24 cellular contexts compared by ENCODE assay signal in the genomic region with DNA sequence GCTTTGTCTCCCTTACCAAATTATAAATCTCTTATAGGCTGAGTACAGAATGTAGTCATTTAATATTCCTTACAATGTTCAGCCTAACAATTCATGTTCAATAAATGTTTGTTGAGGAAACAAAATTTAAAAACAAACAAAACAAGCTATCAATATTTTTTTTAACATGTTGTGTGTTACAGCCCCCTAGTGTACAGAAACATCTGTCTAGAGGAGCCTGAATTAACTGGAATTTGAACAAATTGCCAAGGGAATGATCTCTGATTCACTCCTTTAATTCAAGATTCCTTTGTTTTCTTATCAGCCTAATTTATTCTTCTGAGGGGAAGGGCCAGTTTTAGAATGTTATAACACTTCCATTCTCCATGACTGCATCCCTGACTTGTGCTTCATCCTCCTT.
DNase-seq lines count a peak whose midpoint lies in the region; ATAC-seq and TF ChIP-seq lines count a peak whose summit lies in the region.
"Had no signal": no experiment of that assay in that cellular context is flagged by ENCODE, and none has a peak within 500 bp of the region (broad histone marks: within the 10 kb centered on the region; RNA-seq: fewer than 3 reads in every experiment).

No MANE protein-coding gene starts in this region.

- H3K27ac Mint-ChIP-seq in activated CD8-positive, alpha-beta T cell treated with anti-CD3 and anti-CD28 coated beads for 36 hours: no peak overlapping the region
- no peak overlapping the region for H3K27ac Mint-ChIP-seq in activated CD8-positive, alpha-beta T cell treated with anti-CD3 and anti-CD28 coated beads, Interleukin-2, amount 10 ng/mL, durations not matched to agents 7 days and 5 days
- H3K27ac Mint-ChIP-seq in progenitor cell of endocrine pancreas: no peak overlapping the region
- H3K27ac Mint-ChIP-seq: activated CD4-positive, alpha-beta T cell treated with anti-CD3 and anti-CD28 coated beads, Interleukin-2, amount 10 ng/mL, durations not matched to agents 24 days and 14 days; naive thymus-derived CD4-positive, alpha-beta T cell; stimulated activated naive B cell treated with anti-CD40 and anti-IgM and Interleukin-4, amounts not matched to agents 10 μg/mL and 1 μg/mL and 100 μg/mL, for 72 hours had no signal

- no peaks in the 10 kb centered on the region for H3K4me1 Mint-ChIP-seq in activated CD8-positive, alpha-beta T cell treated with anti-CD3 and anti-CD28 coated beads for 36 hours (ENCODE audit: low read depth)
- H3K4me1 Mint-ChIP-seq in activated CD8-positive, alpha-beta T cell treated with anti-CD3 and anti-CD28 coated beads, Interleukin-2, amount 10 ng/mL, durations not matched to agents 7 days and 5 days (ENCODE audit: low read depth): no peaks in the 10 kb centered on the region
- no peaks in the 10 kb centered on the region for H3K4me1 Mint-ChIP-seq in progenitor cell of endocrine pancreas (ENCODE audit: low read depth)
- H3K4me1 Mint-ChIP-seq: activated CD4-positive, alpha-beta T cell treated with anti-CD3 and anti-CD28 coated beads, Interleukin-2, amount 10 ng/mL, durations not matched to agents 24 days and 14 days had no signal

- H3K27me3 Mint-ChIP-seq in activated CD8-positive, alpha-beta T cell treated with anti-CD3 and anti-CD28 coated beads for 36 hours: no peaks in the 10 kb centered on the region
- no peaks in the 10 kb centered on the region for H3K27me3 Mint-ChIP-seq in activated CD8-positive, alpha-beta T cell treated with anti-CD3 and anti-CD28 coated beads, Interleukin-2, amount 10 ng/mL, durations not matched to agents 7 days and 5 days (ENCODE audit: low read depth)
- no peaks in the 10 kb centered on the region for H3K27me3 Mint-ChIP-seq in progenitor cell of endocrine pancreas
- H3K27me3 Mint-ChIP-seq: activated CD4-positive, alpha-beta T cell treated with anti-CD3 and anti-CD28 coated beads, Interleukin-2, amount 10 ng/mL, durations not matched to agents 24 days and 14 days had no signal

- H3K4me3 ChIP-seq in epithelial cell of proximal tubule (ENCODE audit: low read depth, low read length): no peak overlapping the region
- H3K4me3 ChIP-seq: BLaER1, testis had no signal

- no peaks in the 10 kb centered on the region for H3K36me3 Mint-ChIP-seq in activated CD8-positive, alpha-beta T cell treated with anti-CD3 and anti-CD28 coated beads for 36 hours (ENCODE audit: low read depth)
- no peaks in the 10 kb centered on the region for H3K36me3 Mint-ChIP-seq in activated CD8-positive, alpha-beta T cell treated with anti-CD3 and anti-CD28 coated beads, Interleukin-2, amount 10 ng/mL, durations not matched to agents 7 days and 5 days (ENCODE audit: low read depth)
- no peaks in the 10 kb centered on the region for H3K36me3 Mint-ChIP-seq in progenitor cell of endocrine pancreas (ENCODE audit: insufficient read depth)
- H3K36me3 Mint-ChIP-seq: naive thymus-derived CD4-positive, alpha-beta T cell; stimulated activated naive B cell treated with anti-CD40 and anti-IgM and Interleukin-4, amounts not matched to agents 10 μg/mL and 1 μg/mL and 100 μg/mL, for 72 hours had no signal

- no peaks in the 10 kb centered on the region for H3K9me3 Mint-ChIP-seq in activated CD8-positive, alpha-beta T cell treated with anti-CD3 and anti-CD28 coated beads for 36 hours
- no peaks in the 10 kb centered on the region for H3K9me3 Mint-ChIP-seq in activated CD8-positive, alpha-beta T cell treated with anti-CD3 and anti-CD28 coated beads, Interleukin-2, amount 10 ng/mL, durations not matched to agents 7 days and 5 days (ENCODE audit: insufficient read depth)
- peaks cover 3% of the 10 kb centered on the region for H3K9me3 Mint-ChIP-seq in progenitor cell of endocrine pancreas (ENCODE audit: low read depth)
- H3K9me3 Mint-ChIP-seq: activated CD4-positive, alpha-beta T cell treated with anti-CD3 and anti-CD28 coated beads, Interleukin-2, amount 10 ng/mL, durations not matched to agents 24 days and 14 days; stimulated activated naive B cell treated with anti-CD40 and anti-IgM and Interleukin-4, amounts not matched to agents 10 μg/mL and 1 μg/mL and 100 μg/mL, for 72 hours had no signal

- peak; percentile 40 for TF ChIP-seq CTCF in activated CD8-positive, alpha-beta T cell treated with anti-CD3 and anti-CD28 coated beads for 36 hours (IDR thresholded peaks at IDR 0.05)
- TF ChIP-seq CTCF in epithelial cell of proximal tubule (conservative IDR thresholded peaks at IDR 0.05; ENCODE audit: low read depth, low read length): peak; percentile 21
- peak; percentile 6 for TF ChIP-seq CTCF in progenitor cell of endocrine pancreas (IDR thresholded peaks at IDR 0.05; ENCODE audit: unreplicated experiment)
- TF ChIP-seq CTCF in GM10266 (IDR thresholded peaks at IDR 0.05; ENCODE audit: control insufficient read depth, insufficient read depth, low read depth, missing control alignments): no peak

- CTCF ChIA-PET in activated CD8-positive, alpha-beta T cell treated with anti-CD3 and anti-CD28 coated beads for 36 hours (lab: Charles Lee): interaction anchor here (0.6 to 1.6 kb wide), 5 partner anchors 38 to 95 kb away, joined by 3 to 5 read pairs (median 3); no protein-coding TSS in a partner anchor
- CTCF ChIA-PET in activated CD8-positive, alpha-beta T cell treated with anti-CD3 and anti-CD28 coated beads, Interleukin-2, amount 10 ng/mL, durations not matched to agents 7 days and 5 days (lab: Charles Lee): interaction anchor here (1.0 to 3.2 kb wide), 8 partner anchors 9 to 287 kb away, joined by 3 to 26 read pairs (median 4); no protein-coding TSS in a partner anchor

- DNase-seq in activated CD8-positive, alpha-beta T cell treated with anti-CD3 and anti-CD28 coated beads for 36 hours: no peak
- no peak for DNase-seq in activated CD8-positive, alpha-beta T cell treated with anti-CD3 and anti-CD28 coated beads, Interleukin-2, amount 10 ng/mL, durations not matched to agents 7 days and 5 days
- DNase-seq in SK-MEL-5 (ENCODE audit: low read depth, low spot score) (peak; percentile 47), epithelial cell of proximal tubule (ENCODE audit: low read depth) (no peak), progenitor cell of endocrine pancreas (ENCODE audit: low spot score, unreplicated experiment) (no peak), GM10266 (ENCODE audit: extremely low spot score) (no peak), NCI-H1048 (lab: John Stamatoyannopoulos, UW) (no peak)
- DNase-seq: activated CD4-positive, alpha-beta T cell treated with anti-CD3 and anti-CD28 coated beads, Interleukin-2, amount 10 ng/mL, durations not matched to agents 24 days and 14 days; activated gamma-delta T cell treated with Interleukin-2 at 50 U/mL for 16 hours; erythroblast; GDM1; GOT3; mesenchymal stem cell; NCI-H1105; NCI-H2081 treated with DMSO at 0.1 percent for 48 hours; NCI-H510A; SHP77; stimulated activated CD4-positive, alpha-beta T cell treated with anti-CD3 and anti-CD28 coated beads, Interleukin-1b, Interleukin-23, amount 100 ng/mL, for 48 hours; stimulated activated naive B cell treated with anti-CD40 and anti-IgM and Interleukin-4, amounts not matched to agents 10 μg/mL and 1 μg/mL and 100 μg/mL, for 72 hours; T-helper 1 cell; testis had no signal

- no peak for ATAC-seq in activated CD8-positive, alpha-beta T cell treated with anti-CD3 and anti-CD28 coated beads for 36 hours
- ATAC-seq in activated CD8-positive, alpha-beta T cell treated with anti-CD3 and anti-CD28 coated beads, Interleukin-2, amount 10 ng/mL, durations not matched to agents 7 days and 5 days: no peak
- ATAC-seq in GM21367 (IDR thresholded peaks at IDR 0.05; ENCODE audit: unreplicated experiment): no peak
- ATAC-seq: naive thymus-derived CD4-positive, alpha-beta T cell; stimulated activated naive B cell treated with anti-CD40 and anti-IgM and Interleukin-4, amounts not matched to agents 10 μg/mL and 1 μg/mL and 100 μg/mL, for 72 hours had no signal

- intact Hi-C loops in activated CD8-positive, alpha-beta T cell treated with anti-CD3 and anti-CD28 coated beads for 36 hours (cut with micrococcal nuclease): no loop called here

- H3K4me3 Mint-ChIP-seq in activated CD8-positive, alpha-beta T cell treated with anti-CD3 and anti-CD28 coated beads for 36 hours: no peak overlapping the region
- H3K4me3 Mint-ChIP-seq in activated CD8-positive, alpha-beta T cell treated with anti-CD3 and anti-CD28 coated beads, Interleukin-2, amount 10 ng/mL, durations not matched to agents 7 days and 5 days: no peak overlapping the region
- H3K4me3 Mint-ChIP-seq in progenitor cell of endocrine pancreas (ENCODE audit: low read depth): no peak overlapping the region
- H3K4me3 Mint-ChIP-seq: activated CD4-positive, alpha-beta T cell treated with anti-CD3 and anti-CD28 coated beads, Interleukin-2, amount 10 ng/mL, durations not matched to agents 24 days and 14 days; naive thymus-derived CD4-positive, alpha-beta T cell; stimulated activated naive B cell treated with anti-CD40 and anti-IgM and Interleukin-4, amounts not matched to agents 10 μg/mL and 1 μg/mL and 100 μg/mL, for 72 hours had no signal

- POLR2A ChIA-PET in activated CD8-positive, alpha-beta T cell treated with anti-CD3 and anti-CD28 coated beads for 36 hours (lab: Charles Lee): no interaction called here
- POLR2A ChIA-PET in activated CD8-positive, alpha-beta T cell treated with anti-CD3 and anti-CD28 coated beads, Interleukin-2, amount 10 ng/mL, durations not matched to agents 7 days and 5 days (lab: Charles Lee): no interaction called here

- in situ Hi-C loops in SK-MEL-5 (cut with HindIII; ENCODE audit: low pct_unique_long_range_greater_than_20kb, low sequenced_read_pairs): no loop called here
